9 cellular contexts compared by ENCODE assay signal in the genomic region with DNA sequence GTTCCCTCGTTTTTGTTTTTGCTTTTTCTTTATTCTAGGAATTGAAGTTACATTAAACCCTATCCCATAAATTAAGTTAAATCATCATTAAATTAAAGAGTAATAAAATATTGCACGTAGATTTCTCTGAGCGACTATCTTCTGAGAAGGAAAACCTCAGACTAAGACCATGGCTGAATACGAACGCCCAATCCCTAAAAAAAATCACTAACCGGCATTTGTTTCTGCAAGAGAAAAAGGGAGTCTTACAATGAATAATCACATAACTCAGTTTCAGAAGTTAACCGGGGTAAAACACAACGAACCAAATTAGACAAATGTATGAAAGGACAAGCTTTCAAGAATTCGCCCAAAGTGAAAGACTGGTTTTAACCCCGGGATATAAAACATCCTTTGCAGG. TPM values are rescaled to one million over a fixed set of nuclear protein-coding genes. Genes with fewer than 3 reads are reported as not detected.
DNase-seq lines count a peak whose midpoint lies in the region; ATAC-seq and TF ChIP-seq lines count a peak whose summit lies in the region.
"Had no signal": no experiment of that assay in that cellular context is flagged by ENCODE, and none has a peak within 500 bp of the region (broad histone marks: within the 10 kb centered on the region; RNA-seq: fewer than 3 reads in every experiment).

No MANE protein-coding gene starts in this region.

- no peaks in the 10 kb centered on the region for H3K27me3 ChIP-seq in SU-DHL-6 (ENCODE audit: low read length)
- no peaks in the 10 kb centered on the region for H3K27me3 ChIP-seq in hepatocyte
- peaks cover under 1 to 12% (median 10%) of the 10 kb centered on the region in 5 donors for H3K27me3 ChIP-seq in subcutaneous abdominal adipose tissue (ENCODE audit: control insufficient read depth in 5 of 5, insufficient read depth in 4 of 5, low read length in 5 of 5)

- peak overlapping the region; percentile 98 for H3K4me3 Mint-ChIP-seq in activated CD4-positive, alpha-beta T cell treated with anti-CD3 and anti-CD28 coated beads, Interleukin-2, amount 10 ng/mL, durations not matched to agents 24 days and 14 days

- peak overlapping the region; percentile 99 for H3K4me3 ChIP-seq in SU-DHL-6 (ENCODE audit: insufficient read depth, low read length, poor library complexity, severe bottlenecking)
- H3K4me3 ChIP-seq in hepatocyte = peak overlapping the region; percentile 68
- H3K4me3 ChIP-seq in subcutaneous abdominal adipose tissue (ENCODE audit: low read depth in 1 of 5, low read length in 5 of 5) = peak overlapping the region; percentile 33 to 87 (median 84)

- WGBS in hepatocyte (ENCODE audit: low lambda C conversion rate, missing lambda C conversion rate) = under 1% methylated on average over 10 of the region's 10 CpGs

- H3K9ac ChIP-seq in SU-DHL-6 (ENCODE audit: low read length) (peak overlapping the region; percentile 43), subcutaneous abdominal adipose tissue (ENCODE audit: low read length in 5 of 5) (peak overlapping the region in 2 of 5 donors; percentile 57 to 78)

- DNase-seq in activated CD4-positive, alpha-beta T cell treated with anti-CD3 and anti-CD28 coated beads, Interleukin-2, amount 10 ng/mL, durations not matched to agents 24 days and 14 days = no peak
- no peak for DNase-seq in activated CD4-positive, alpha-beta T cell treated with anti-CD3 and anti-CD28 coated beads for 1 hour
- DNase-seq in hepatocyte (ENCODE audit: low spot score) = no peak

- peaks cover 60% of the 10 kb centered on the region for H3K27me3 Mint-ChIP-seq in activated CD4-positive, alpha-beta T cell treated with anti-CD3 and anti-CD28 coated beads, Interleukin-2, amount 10 ng/mL, durations not matched to agents 24 days and 14 days

- peaks cover 2% of the 10 kb centered on the region for H3K36me3 Mint-ChIP-seq in activated CD4-positive, alpha-beta T cell treated with anti-CD3 and anti-CD28 coated beads, Interleukin-2, amount 10 ng/mL, durations not matched to agents 24 days and 14 days (ENCODE audit: low read depth)

- H4K20me1 ChIP-seq in SU-DHL-6 (ENCODE audit: low read depth, low read length) (0 out of 2 replicates have a peak, but pooled peaks cover 4% of the 10 kb centered on the region), hepatocyte (ENCODE audit: insufficient read depth, poor library complexity, severe bottlenecking) (no peaks in the 10 kb centered on the region)

- ATAC-seq in HG02798 (IDR thresholded peaks at IDR 0.05; ENCODE audit: poor library complexity, unreplicated experiment) (no peak), HG03196 (IDR thresholded peaks at IDR 0.05; ENCODE audit: unreplicated experiment) (no peak), HG03439 (IDR thresholded peaks at IDR 0.05; ENCODE audit: unreplicated experiment) (no peak)

- TF ChIP-seq CTCF in SU-DHL-6 (IDR thresholded peaks at IDR 0.05; ENCODE audit: insufficient read depth, low read length, poor library complexity, severe bottlenecking) (no peak), hepatocyte (IDR thresholded peaks at IDR 0.05; ENCODE audit: poor library complexity) (no peak)

- no peaks in the 10 kb centered on the region for H3K9me3 ChIP-seq in SU-DHL-6 (ENCODE audit: insufficient read depth, low read length)
- no peaks in the 10 kb centered on the region for H3K9me3 ChIP-seq in hepatocyte (ENCODE audit: low read depth)
- no peaks in the 10 kb centered on the region for H3K9me3 ChIP-seq in subcutaneous abdominal adipose tissue (ENCODE audit: control insufficient read depth in 5 of 5, low read length in 5 of 5)

- H3K9me2 ChIP-seq in SU-DHL-6 (replicated peaks; ENCODE audit: insufficient read depth, low read length) = no peaks in the 10 kb centered on the region
- H3K9me2 ChIP-seq in hepatocyte (replicated peaks; ENCODE audit: insufficient read depth) = no peaks in the 10 kb centered on the region

- H3K27ac ChIP-seq in SU-DHL-6 (ENCODE audit: low read depth, low read length) (no peak overlapping the region), hepatocyte (peak overlapping the region; percentile 39), subcutaneous abdominal adipose tissue (ENCODE audit: low read depth, low read length) (peak overlapping the region; percentile 46)

- H3K4me1 Mint-ChIP-seq in activated CD4-positive, alpha-beta T cell treated with anti-CD3 and anti-CD28 coated beads, Interleukin-2, amount 10 ng/mL, durations not matched to agents 24 days and 14 days = peaks cover 26% of the 10 kb centered on the region

- H2AFZ ChIP-seq in SU-DHL-6 (ENCODE audit: low read depth, low read length, severe bottlenecking) (no peak overlapping the region), hepatocyte (peak overlapping the region; percentile 60)

- H3K4me1 ChIP-seq in hepatocyte (ENCODE audit: insufficient read depth) (no peaks in the 10 kb centered on the region), subcutaneous abdominal adipose tissue (ENCODE audit: control insufficient read depth in 5 of 5, insufficient read depth in 5 of 5, low read length in 5 of 5) (peaks cover 0 to 37% (median 18%) of the 10 kb centered on the region in 5 donors)

- no peaks in the 10 kb centered on the region for H3K36me3 ChIP-seq in SU-DHL-6 (ENCODE audit: low read length)
- no peaks in the 10 kb centered on the region for H3K36me3 ChIP-seq in hepatocyte (replicated peaks; ENCODE audit: insufficient read depth, low read depth)
- no peaks in the 10 kb centered on the region for H3K36me3 ChIP-seq in subcutaneous abdominal adipose tissue (ENCODE audit: control insufficient read depth in 5 of 5, insufficient read depth in 5 of 5, low read length in 5 of 5)

- H3K4me2 ChIP-seq in SU-DHL-6 (ENCODE audit: low read depth, low read length, poor library complexity, severe bottlenecking) (peak overlapping the region; percentile 99), hepatocyte (peak overlapping the region; percentile 72)

- no peaks in the 10 kb centered on the region for H3K9me3 Mint-ChIP-seq in activated CD4-positive, alpha-beta T cell treated with anti-CD3 and anti-CD28 coated beads, Interleukin-2, amount 10 ng/mL, durations not matched to agents 24 days and 14 days

- peak overlapping the region; percentile 28 for H3K27ac Mint-ChIP-seq in activated CD4-positive, alpha-beta T cell treated with anti-CD3 and anti-CD28 coated beads, Interleukin-2, amount 10 ng/mL, durations not matched to agents 24 days and 14 days

- H3K79me2 ChIP-seq in SU-DHL-6 (ENCODE audit: insufficient read depth, low read length) = no peaks in the 10 kb centered on the region; the same call in 1 of the 2 replicates
- H3K79me2 ChIP-seq in hepatocyte = peaks cover 53% of the 10 kb centered on the region

- peaks cover 20% of the 10 kb centered on the region; the same call in 1 of the 2 replicates for H3F3A ChIP-seq in SU-DHL-6 (ENCODE audit: insufficient read depth)

- intact Hi-C loops in activated CD4-positive, alpha-beta T cell treated with anti-CD3 and anti-CD28 coated beads, Interleukin-2, amount 10 ng/mL, durations not matched to agents 24 days and 14 days (cut with micrococcal nuclease) = no loop called here

RNA-seq across cellular contexts. Expression of a gene that starts 1.3 kb away (rescaled TPM):
- total RNA-seq in activated CD4-positive, alpha-beta T cell treated with anti-CD3 and anti-CD28 coated beads, Interleukin-2, amount 10 ng/mL, durations not matched to agents 24 days and 14 days = 2.4 and 3.2 TPM in 2 replicates
- total RNA-seq in hepatocyte = 16.8 and 18.9 TPM in 2 replicates
- 8.4 and 9.9 TPM in 2 replicates for polyA plus RNA-seq in hepatocyte

RNA-seq across cellular contexts. Expression of a gene that starts 43.8 kb away (rescaled TPM):
- not detected in 2 replicates for total RNA-seq in activated CD4-positive, alpha-beta T cell treated with anti-CD3 and anti-CD28 coated beads, Interleukin-2, amount 10 ng/mL, durations not matched to agents 24 days and 14 days
- 32.1 and 33.4 TPM in 2 replicates for total RNA-seq in hepatocyte
- polyA plus RNA-seq in hepatocyte = 69.5 and 69.8 TPM in 2 replicates

RNA-seq across cellular contexts. Expression of a gene that starts 45.2 kb away (rescaled TPM):
- not detected in 2 replicates for total RNA-seq in activated CD4-positive, alpha-beta T cell treated with anti-CD3 and anti-CD28 coated beads, Interleukin-2, amount 10 ng/mL, durations not matched to agents 24 days and 14 days
- not detected in 2 replicates for total RNA-seq in hepatocyte
- polyA plus RNA-seq in hepatocyte = not detected in 2 replicates
- polyA plus RNA-seq: esophagus had no signal

Comparison
In these comparisons a context has a peak if more than half of its experiments do, and no peak if none do; other contexts are left out.
1. RNA of a gene that starts 43.8 kb away (total RNA-seq): 32.1 to 33.4 TPM in hepatocyte; not detected in activated CD4-positive, alpha-beta T cell treated with anti-CD3 and anti-CD28 coated beads, Interleukin-2, amount 10 ng/mL, durations not matched to agents 24 days and 14 days; every median in the first group is over 10 times any median in the second.
2. Peak in every context shown above with its lines, with median percentiles within 50 percentile points of each other: H3K4me3 ChIP-seq.